ENCODE assay signal across 21 cellular contexts in genomic region chr6:127776320-127776719, GRCh38.
DNase-seq lines count a peak whose midpoint lies in the region; ATAC-seq, FAIRE-seq and TF ChIP-seq lines count a peak whose summit lies in the region.
"Had no signal": no experiment of that assay in that cellular context is flagged by ENCODE, and none has a peak within 500 bp of the region (broad histone marks: within the 10 kb centered on the region; RNA-seq: fewer than 3 reads in every experiment).

No MANE protein-coding gene starts in this region.

- CTCF ChIA-PET in K562 (lab: Yijun Ruan, JAX; ENCODE audit: low intra/inter-chr PET ratio): no interaction called here

- H3K9me3 Mint-ChIP-seq in activated T-cell treated with anti-CD3 and anti-CD28 coated beads, Interleukin-2, amount 50 U/mL, for 24 hours: peaks cover 5% of the 10 kb centered on the region
- H3K9me3 Mint-ChIP-seq in H9: no peaks in the 10 kb centered on the region
- H3K9me3 Mint-ChIP-seq in stimulated activated effector memory CD8-positive, alpha-beta T cell treated with anti-CD3 and anti-CD28 coated beads, Interleukin-12 subunit alpha, Interleukin-12 subunit beta, amount 100 ng/mL, for 72 hours: peaks cover 3% of the 10 kb centered on the region
- peaks cover 14% of the 10 kb centered on the region for H3K9me3 Mint-ChIP-seq in T-helper 2 cell treated with Interferon-gamma antibody and Interleukin-4, amounts not matched to agents 5 μg/mL and 100 μg/mL, for 36 hours
- H3K9me3 Mint-ChIP-seq: neural crest cell had no signal

- H3K79me2 ChIP-seq in H9 (ENCODE audit: insufficient read depth, low read length) (no peaks in the 10 kb centered on the region), K562 (ENCODE audit: control insufficient read depth, insufficient read depth, low read length) (no peaks in the 10 kb centered on the region)

- no peak overlapping the region for H3K23ac ChIP-seq in H9 (ENCODE audit: insufficient read length, low read depth, low read length)

- H4K8ac ChIP-seq in H9 (replicated peaks; ENCODE audit: insufficient read length, low read depth, low read length): no peak overlapping the region

- no peak overlapping the region for H3K4ac ChIP-seq in H9 (ENCODE audit: low read depth, low read length)

- WGBS in H9 (ENCODE audit: extremely low coverage, insufficient read length, low lambda C conversion rate): no CpG with 5 or more reads among the region's 2 CpGs
- WGBS in K562 (ENCODE audit: insufficient coverage, low coverage, missing lambda C conversion rate): 0% methylated on average over 2 of the region's 2 CpGs

- H3K36me3 Mint-ChIP-seq in activated T-cell treated with anti-CD3 and anti-CD28 coated beads, Interleukin-2, amount 50 U/mL, for 24 hours (ENCODE audit: low read depth): peaks cover 34% of the 10 kb centered on the region
- no peaks in the 10 kb centered on the region for H3K36me3 Mint-ChIP-seq in H9 (ENCODE audit: insufficient read depth in 1 of 3, low read depth in 3 of 3)
- peaks cover 17% of the 10 kb centered on the region for H3K36me3 Mint-ChIP-seq in stimulated activated effector memory CD8-positive, alpha-beta T cell treated with anti-CD3 and anti-CD28 coated beads, Interleukin-12 subunit alpha, Interleukin-12 subunit beta, amount 100 ng/mL, for 72 hours
- peaks cover 22% of the 10 kb centered on the region for H3K36me3 Mint-ChIP-seq in T-helper 2 cell treated with Interferon-gamma antibody and Interleukin-4, amounts not matched to agents 5 μg/mL and 100 μg/mL, for 36 hours (ENCODE audit: low read depth)

- H3K4me3 ChIP-seq in K562: no peak overlapping the region
- H3K4me3 ChIP-seq: BLaER1, HAP-1, lung, prostate gland, suprapubic skin had no signal

- H4K20me1 ChIP-seq in H9 (ENCODE audit: control insufficient read depth, insufficient read depth, insufficient read length) (no peaks in the 10 kb centered on the region), K562 (replicated peaks; ENCODE audit: control insufficient read depth, insufficient read depth, low read length) (no peaks in the 10 kb centered on the region)
- H4K20me1 ChIP-seq: BLaER1 had no signal

- no peak overlapping the region for H2BK15ac ChIP-seq in H9 (ENCODE audit: low read depth, low read length)

- no peaks in the 10 kb centered on the region for H3K27me3 ChIP-seq in H9 (ENCODE audit: insufficient read depth, low read length)
- H3K27me3 ChIP-seq in K562 (ENCODE audit: control insufficient read depth in 2 of 2, insufficient read depth in 2 of 2, low read length in 2 of 2): no peaks in the 10 kb centered on the region
- H3K27me3 ChIP-seq: BLaER1, suprapubic skin had no signal

- no peak overlapping the region for H2BK5ac ChIP-seq in H9 (ENCODE audit: insufficient read length, low read length)

- H3K18ac ChIP-seq in H9 (ENCODE audit: insufficient read length, low read depth, low read length): no peak overlapping the region

- POLR2A ChIA-PET in K562 (lab: Yijun Ruan, JAX): no interaction called here

- no peak overlapping the region for H3K14ac ChIP-seq in H9 (ENCODE audit: insufficient read depth, low read length)

- ATAC-seq in K562: no peak
- peak; percentile 65 for ATAC-seq in stimulated activated effector memory CD8-positive, alpha-beta T cell treated with anti-CD3 and anti-CD28 coated beads, Interleukin-12 subunit alpha, Interleukin-12 subunit beta, amount 100 ng/mL, for 72 hours
- ATAC-seq: SK-N-SH treated with all-trans-retinoic acid at 6 μM for 48 hours had no signal

- no peak for DNase-seq in activated T-cell treated with anti-CD3 and anti-CD28 coated beads, Interleukin-2, amount 50 U/mL, for 24 hours
- no peak for DNase-seq in activated T-cell treated with anti-CD3 and anti-CD28 coated beads, Interleukin-2, amount 50 U/mL, for 1 hour
- DNase-seq in H9 (peak; percentile 27), K562 (ENCODE audit: extremely low read depth in 1 of 4, low spot score in 3 of 4) (no peak), hypothalamus (lab: John Stamatoyannopoulos, UW) (no peak), NCI-H2196 treated with DMSO at 0.1 percent for 48 hours (lab: John Stamatoyannopoulos, UW; ENCODE audit: unreplicated experiment) (no peak)
- DNase-seq in stimulated activated effector memory CD8-positive, alpha-beta T cell treated with anti-CD3 and anti-CD28 coated beads, Interleukin-12 subunit alpha, Interleukin-12 subunit beta, amount 100 ng/mL, for 72 hours (ENCODE audit: low spot score in 2 of 2): no peak
- DNase-seq in T-helper 2 cell treated with Interferon-gamma antibody and Interleukin-4, amounts not matched to agents 5 μg/mL and 100 μg/mL, for 36 hours (ENCODE audit: low spot score): no peak
- DNase-seq: activated CD8-positive, alpha-beta memory T cell treated with anti-CD3 and anti-CD28 coated beads for 24 hours; Caco-2; DMS79 treated with DMSO at 0.1 percent for 48 hours; NCI-H187 treated with DMSO at 0.1 percent for 48 hours; NCI-H526 treated with DMSO at 0.1 percent for 48 hours had no signal

- H2BK12ac ChIP-seq in H9 (ENCODE audit: insufficient read length, low read depth, low read length): no peak overlapping the region

- no peaks in the 10 kb centered on the region for H3K79me1 ChIP-seq in H9 (ENCODE audit: insufficient read depth, low read depth, low read length, poor library complexity, severe bottlenecking)

- H2AK5ac ChIP-seq in H9 (ENCODE audit: insufficient read length, low read length): no peak overlapping the region

- H3K27ac ChIP-seq in H9 (ENCODE audit: insufficient read length, low read depth, low read length) (no peak overlapping the region), K562 (ENCODE audit: extremely low read depth, low read depth, low read length) (no peak overlapping the region)
- H3K27ac ChIP-seq: BLaER1, prostate gland, suprapubic skin, VCaP had no signal

- peaks cover 75% of the 10 kb centered on the region for H3K4me1 Mint-ChIP-seq in activated T-cell treated with anti-CD3 and anti-CD28 coated beads, Interleukin-2, amount 50 U/mL, for 24 hours (ENCODE audit: low read depth)
- H3K4me1 Mint-ChIP-seq in H9: peaks cover 0 to 3% of the 10 kb centered on the region in 2 experiments; a peak in 1 of 4 replicates
- H3K4me1 Mint-ChIP-seq in stimulated activated effector memory CD8-positive, alpha-beta T cell treated with anti-CD3 and anti-CD28 coated beads, Interleukin-12 subunit alpha, Interleukin-12 subunit beta, amount 100 ng/mL, for 72 hours: peaks cover 25% of the 10 kb centered on the region
- peaks cover 7% of the 10 kb centered on the region for H3K4me1 Mint-ChIP-seq in T-helper 2 cell treated with Interferon-gamma antibody and Interleukin-4, amounts not matched to agents 5 μg/mL and 100 μg/mL, for 36 hours (ENCODE audit: low read depth)
- H3K4me1 Mint-ChIP-seq: neural crest cell had no signal

- no peaks in the 10 kb centered on the region for H3K9me1 ChIP-seq in K562 (ENCODE audit: control insufficient read depth, insufficient read depth, low read length)

- peak overlapping the region; percentile 47 for H3K27ac Mint-ChIP-seq in activated T-cell treated with anti-CD3 and anti-CD28 coated beads, Interleukin-2, amount 50 U/mL, for 24 hours
- H3K27ac Mint-ChIP-seq in H9: peak overlapping the region in 1 of 3 experiments; percentile 40; a peak in 2 of 7 replicates
- peak overlapping the region; percentile 29 for H3K27ac Mint-ChIP-seq in stimulated activated effector memory CD8-positive, alpha-beta T cell treated with anti-CD3 and anti-CD28 coated beads, Interleukin-12 subunit alpha, Interleukin-12 subunit beta, amount 100 ng/mL, for 72 hours
- no peak overlapping the region for H3K27ac Mint-ChIP-seq in T-helper 2 cell treated with Interferon-gamma antibody and Interleukin-4, amounts not matched to agents 5 μg/mL and 100 μg/mL, for 36 hours

- TF ChIP-seq CTCF in H9 (conservative IDR thresholded peaks at IDR 0.05): no peak
- TF ChIP-seq CTCF in K562 (IDR thresholded peaks at IDR 0.05 in 2 of 3, conservative IDR thresholded peaks at IDR 0.05 in 1 of 3; ENCODE audit: insufficient read depth in 2 of 3, low read depth in 1 of 3, low read length in 3 of 3): no peak

- intact Hi-C loops in K562 (cut with micrococcal nuclease): no loop called here

- no peaks in the 10 kb centered on the region for H3K9me3 ChIP-seq in H9 (ENCODE audit: control insufficient read depth, low read depth, low read length)
- 0 out of 2 replicates have a peak, but pooled peaks cover 2% of the 10 kb centered on the region for H3K9me3 ChIP-seq in K562 (replicated peaks; ENCODE audit: control insufficient read depth, insufficient read depth, low read depth, low read length)
- H3K9me3 ChIP-seq: BLaER1, Caco-2, HAP-1, prostate gland, suprapubic skin had no signal

- TF ChIP-seq RAD21 in K562 (CRISPR knock-in tag; conservative IDR thresholded peaks at IDR 0.05 in 1 of 2, IDR thresholded peaks at IDR 0.05 in 1 of 2): no peak

- H3K4me1 ChIP-seq in H9 (ENCODE audit: insufficient read depth, low read length) (no peaks in the 10 kb centered on the region), K562 (replicated peaks in 1 of 2; ENCODE audit: control insufficient read depth in 2 of 2, insufficient read depth in 2 of 2, low read length in 2 of 2) (no peaks in the 10 kb centered on the region)
- H3K4me1 ChIP-seq: BLaER1, Caco-2, HAP-1, prostate gland, suprapubic skin had no signal

- H2AFZ ChIP-seq in H9 (ENCODE audit: low read length) (peak overlapping the region; percentile 25), K562 (ENCODE audit: low read depth, low read length) (no peak overlapping the region)

- H4K91ac ChIP-seq in H9 (ENCODE audit: insufficient read length, low read depth, low read length): no peak overlapping the region

- H4K5ac ChIP-seq in H9 (ENCODE audit: insufficient read length, low read depth, low read length): no peak overlapping the region

- H3K36me3 ChIP-seq in K562 (ENCODE audit: control insufficient read depth, insufficient read depth, low read length): no peaks in the 10 kb centered on the region
- H3K36me3 ChIP-seq: BLaER1, HAP-1, prostate gland, suprapubic skin had no signal

- BruUV-seq in K562 (replicated peaks; lab: Mats Ljungman, UMichigan): no TSS peak

- in situ Hi-C loops in K562 (cut with MboI): no loop called here

- H2BK120ac ChIP-seq in H9 (ENCODE audit: low read depth, low read length, poor library complexity, severe bottlenecking): no peak overlapping the region

- no peaks in the 10 kb centered on the region for H3K23me2 ChIP-seq in H9 (ENCODE audit: insufficient read length, low read depth, low read length, poor library complexity, severe bottlenecking)

- H3K4me2 ChIP-seq in H9 (ENCODE audit: insufficient read depth, insufficient read length, low read length) (no peak overlapping the region), K562 (ENCODE audit: insufficient read depth, low read length) (no peak overlapping the region)
- H3K4me2 ChIP-seq: BLaER1 had no signal

- H3K56ac ChIP-seq in H9 (ENCODE audit: insufficient read length, low read depth, low read length): no peak overlapping the region

- H3K27me3 Mint-ChIP-seq in activated T-cell treated with anti-CD3 and anti-CD28 coated beads, Interleukin-2, amount 50 U/mL, for 24 hours: no peaks in the 10 kb centered on the region
- H3K27me3 Mint-ChIP-seq in H9 (ENCODE audit: low read depth): no peaks in the 10 kb centered on the region
- no peaks in the 10 kb centered on the region for H3K27me3 Mint-ChIP-seq in T-helper 2 cell treated with Interferon-gamma antibody and Interleukin-4, amounts not matched to agents 5 μg/mL and 100 μg/mL, for 36 hours (ENCODE audit: low read depth)

- TF ChIP-seq POLR2A in K562 (conservative IDR thresholded peaks at IDR 0.05): no peak

- H3T11ph ChIP-seq in H9 (ENCODE audit: low read length): no peak overlapping the region

- TF ChIP-seq EP300 in K562 (IDR thresholded peaks at IDR 0.05; ENCODE audit: low read length): no peak

- no peak overlapping the region for H2BK20ac ChIP-seq in H9 (ENCODE audit: low read depth, low read length, poor library complexity, severe bottlenecking)

- no peak for FAIRE-seq in K562 (lab: Jason Lieb, UNC)

- H3K4me3 Mint-ChIP-seq in activated T-cell treated with anti-CD3 and anti-CD28 coated beads, Interleukin-2, amount 50 U/mL, for 24 hours: no peak overlapping the region
- no peak overlapping the region for H3K4me3 Mint-ChIP-seq in H9
- no peak overlapping the region for H3K4me3 Mint-ChIP-seq in stimulated activated effector memory CD8-positive, alpha-beta T cell treated with anti-CD3 and anti-CD28 coated beads, Interleukin-12 subunit alpha, Interleukin-12 subunit beta, amount 100 ng/mL, for 72 hours
- H3K4me3 Mint-ChIP-seq in T-helper 2 cell treated with Interferon-gamma antibody and Interleukin-4, amounts not matched to agents 5 μg/mL and 100 μg/mL, for 36 hours: no peak overlapping the region
- H3K4me3 Mint-ChIP-seq: neural crest cell had no signal

- no peak overlapping the region for H3K9ac ChIP-seq in H9 (ENCODE audit: extremely low read depth, insufficient read length, low read length)
- no peak overlapping the region for H3K9ac ChIP-seq in K562 (ENCODE audit: insufficient read depth in 1 of 2, low read depth in 2 of 2, low read length in 2 of 2)
- H3K9ac ChIP-seq: BLaER1 had no signal
